Comparison of ENCODE assay signal across 8 cellular contexts in genomic region chr5:177426566-177427210, GRCh38. TPM values are rescaled to one million over a fixed set of nuclear protein-coding genes. Genes with fewer than 3 reads are reported as not detected.
DNase-seq lines count a peak whose midpoint lies in the region; ATAC-seq and TF ChIP-seq lines count a peak whose summit lies in the region.

Gene GRK6 (plus strand): TSS chr5:177426676. CDS start chr5:177426846, 170 bp downstream.

- H3K27ac ChIP-seq in Panc1 (ENCODE audit: low read length) (peak within 1 kb of the TSS; percentile 97), trophoblast cell (ENCODE audit: low read depth, low read length) (peak within 1 kb of the TSS; percentile 82)

- H4K91ac ChIP-seq in trophoblast cell (ENCODE audit: low read depth, low read length) = peak within 1 kb of the TSS; percentile 92

- H3K27me3 Mint-ChIP-seq in glutamatergic neuron (ENCODE audit: unreplicated experiment) = peaks cover 8% of the 10 kb centered on the region

- H3K14ac ChIP-seq in trophoblast cell (ENCODE audit: low read length) = peak within 1 kb of the TSS; percentile 93

- H3K36me3 ChIP-seq in Panc1 (ENCODE audit: control insufficient read depth, insufficient read depth, low read length) = peaks cover 2% of the 10 kb centered on the region; the same call in 1 of the 2 replicates
- H3K36me3 ChIP-seq in trophoblast cell (ENCODE audit: control insufficient read depth in 1 of 2, insufficient read depth in 2 of 2, low read length in 2 of 2) = peaks cover 4 to 8% of the 10 kb centered on the region in 2 experiments

- H3K36me3 Mint-ChIP-seq in glutamatergic neuron (ENCODE audit: unreplicated experiment) = no peaks in the 10 kb centered on the region

- H3K9me3 Mint-ChIP-seq in glutamatergic neuron (ENCODE audit: unreplicated experiment) = peaks cover 8% of the 10 kb centered on the region

- peaks cover 18% of the 10 kb centered on the region for H3K4me1 ChIP-seq in Panc1 (ENCODE audit: control insufficient read depth, insufficient read depth, low read length)
- peaks cover 13 to 14% of the 10 kb centered on the region in 2 experiments for H3K4me1 ChIP-seq in trophoblast cell (ENCODE audit: control insufficient read depth in 1 of 2, insufficient read depth in 2 of 2, low read length in 2 of 2)

- no peak for TF ChIP-seq CTCF in Panc1 (IDR thresholded peaks at IDR 0.05)
- no peak for TF ChIP-seq CTCF in glutamatergic neuron (IDR thresholded peaks at IDR 0.05; ENCODE audit: partially characterized antibody, unreplicated experiment)

- peak within 1 kb of the TSS; percentile 89 for H2BK5ac ChIP-seq in trophoblast cell (ENCODE audit: low read depth, low read length, poor library complexity)

- H3K79me2 ChIP-seq in trophoblast cell (ENCODE audit: control insufficient read depth, insufficient read depth, low read length, poor library complexity) = peaks cover 5% of the 10 kb centered on the region

- H3K4me3 ChIP-seq in Panc1 (ENCODE audit: low read depth in 2 of 2, low read length in 2 of 2) (peak within 1 kb of the TSS; percentile 85), trophoblast cell (ENCODE audit: low read depth, low read length) (peak within 1 kb of the TSS; percentile 84)

- peak within 1 kb of the TSS; percentile 69 for H2AK5ac ChIP-seq in trophoblast cell (ENCODE audit: low read length)

- H3K4me2 ChIP-seq in trophoblast cell (ENCODE audit: low read length) = peak within 1 kb of the TSS; percentile 81

- H3K4me1 Mint-ChIP-seq in glutamatergic neuron (ENCODE audit: low read depth, unreplicated experiment) = peaks cover 10% of the 10 kb centered on the region

- H3K27me3 ChIP-seq in Panc1 (ENCODE audit: control insufficient read depth, insufficient read depth, low read length) (no peaks in the 10 kb centered on the region), trophoblast cell (ENCODE audit: insufficient read depth, low read length) (no peaks in the 10 kb centered on the region)

- H4K12ac ChIP-seq in trophoblast cell (ENCODE audit: low read depth, low read length) = peak within 1 kb of the TSS; percentile 92

- peak within 1 kb of the TSS; percentile 95 for H3K18ac ChIP-seq in trophoblast cell (ENCODE audit: low read length)

- peak within 1 kb of the TSS; percentile 77 for H2AFZ ChIP-seq in trophoblast cell (ENCODE audit: insufficient read depth, low read length, poor library complexity)

- H3K27ac Mint-ChIP-seq in glutamatergic neuron (ENCODE audit: unreplicated experiment) = peak within 1 kb of the TSS; percentile 98

- peak within 1 kb of the TSS; percentile 74 for H2BK12ac ChIP-seq in trophoblast cell (ENCODE audit: low read length)

- H3K23ac ChIP-seq in trophoblast cell (ENCODE audit: low read length) = no peak within 1 kb of the TSS

- no CpG with 5 or more reads among the region's 82 CpGs for WGBS in trophoblast cell (ENCODE audit: extremely low coverage, insufficient coverage, insufficient read length)

- H3K9me3 ChIP-seq in Panc1 (ENCODE audit: control insufficient read depth, insufficient read depth, low read depth, low read length) (no peaks in the 10 kb centered on the region), trophoblast cell (ENCODE audit: insufficient read depth, low read depth, low read length) (no peaks in the 10 kb centered on the region)

- DNase-seq in NCI-H2171 treated with DMSO at 0.1 percent for 48 hours (lab: John Stamatoyannopoulos, UW) = peak; percentile 19
- DNase-seq in NCI-H2171 (lab: John Stamatoyannopoulos, UW) = no peak
- DNase-seq in Panc1 (ENCODE audit: low read depth, low spot score) = no peak
- DNase-seq in activated naive CD4-positive, alpha-beta T cell treated with Interleukin-2 at 50 U/mL for 16 hours = peak; percentile 74
- DNase-seq in glutamatergic neuron = peak; percentile 55
- DNase-seq in trophoblast cell = no peak
- DNase-seq in KG1 (lab: John Stamatoyannopoulos, UW) = no peak

- CTCF ChIA-PET in Panc1 (lab: Charles Lee) = interaction anchor here (0.6 to 1.8 kb wide), 4 partner anchors 12 to 117 kb away, joined by 4 to 13 read pairs (median 5); no protein-coding TSS in a partner anchor

- peak within 1 kb of the TSS; percentile 84 for H2BK120ac ChIP-seq in trophoblast cell (ENCODE audit: insufficient read depth, low read length, poor library complexity)

- peak within 1 kb of the TSS; percentile 94 for H3K4me3 Mint-ChIP-seq in glutamatergic neuron (ENCODE audit: unreplicated experiment)

- peaks cover 9% of the 10 kb centered on the region for H3K79me1 ChIP-seq in trophoblast cell (ENCODE audit: low read length)

- no TSS peak for BruUV-seq in Panc1 (replicated peaks; lab: Mats Ljungman, UMichigan)

- in situ Hi-C loops in Panc1 (cut with HindIII; ENCODE audit: low pct_unique_long_range_greater_than_20kb, low sequenced_read_pairs) = no loop called here

- intact Hi-C loops in Panc1 (cut with micrococcal nuclease; ENCODE audit: unreplicated experiment) = no loop called here

- peak within 1 kb of the TSS; percentile 42 for H3K4ac ChIP-seq in trophoblast cell (ENCODE audit: low read depth, low read length)

- ATAC-seq in HG02885 (IDR thresholded peaks at IDR 0.05; ENCODE audit: poor library complexity, unreplicated experiment) (peak; percentile 16), Panc1 (peak; percentile 86)

- POLR2A ChIA-PET in Panc1 (lab: Charles Lee) = interaction anchor here (0.6 to 1.6 kb wide), 5 partner anchors 11 to 56 kb away, joined by 4 to 11 read pairs (median 6); no protein-coding TSS in a partner anchor

- H4K8ac ChIP-seq in trophoblast cell (ENCODE audit: low read depth, low read length) = peak within 1 kb of the TSS; percentile 95

- peak within 1 kb of the TSS; percentile 89 for H3K9ac ChIP-seq in trophoblast cell (ENCODE audit: low read length)

RNA-seq across cellular contexts. Expression of gene GRK6, which starts in this region (rescaled TPM):
- total RNA-seq in Panc1 (2021; ENCODE audit: unreplicated experiment) = 56.1 TPM
- 68.7 TPM for polyA plus RNA-seq in Panc1 (2012; ENCODE audit: insufficient read length)
- total RNA-seq in glutamatergic neuron (ENCODE audit: unreplicated experiment) = 43.9 TPM
- polyA plus RNA-seq in trophoblast cell (2013) = 15.2 and 16.0 TPM in 2 replicates

Comparison
In these comparisons a context has a peak if more than half of its experiments do, and no peak if none do; other contexts are left out.
1. DNase-seq: peak in NCI-H2171 treated with DMSO at 0.1 percent for 48 hours (single experiment), activated naive CD4-positive, alpha-beta T cell treated with Interleukin-2 at 50 U/mL for 16 hours (single experiment) and glutamatergic neuron (single experiment); none in NCI-H2171 (single experiment), Panc1 (single experiment), trophoblast cell (0 of 2) and KG1 (single experiment).